In the genomic region with DNA sequence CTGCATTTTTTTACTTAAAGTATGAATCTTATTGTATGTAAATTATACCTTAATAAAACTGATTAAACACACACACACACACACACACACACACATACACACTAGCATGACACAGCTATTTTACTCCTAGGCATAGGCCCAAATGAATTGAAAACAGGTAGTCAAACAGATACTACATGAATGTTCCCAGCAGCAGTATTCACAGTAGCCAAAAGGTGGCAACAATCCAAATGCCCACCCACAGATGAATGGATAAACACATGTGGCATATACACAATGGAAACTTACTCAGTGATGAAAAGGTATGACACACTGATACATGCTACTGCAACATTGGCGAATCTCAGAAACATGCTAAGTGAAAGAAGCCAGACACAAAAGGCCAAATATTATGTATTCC, we compare ENCODE assay signal across 14 cellular contexts.
DNase-seq lines count a peak whose midpoint lies in the region; ATAC-seq and TF ChIP-seq lines count a peak whose summit lies in the region.
"Had no signal": no experiment of that assay in that cellular context is flagged by ENCODE, and none has a peak within 500 bp of the region (broad histone marks: within the 10 kb centered on the region; RNA-seq: fewer than 3 reads in every experiment).

No MANE protein-coding gene starts in this region.

- H2AFZ ChIP-seq in MM.1S (ENCODE audit: low read length), result no peak overlapping the region

- DNase-seq in activated CD4-positive, alpha-beta memory T cell treated with anti-CD3 and anti-CD28 coated beads for 36 hours, result peak; percentile 41
- DNase-seq in activated CD4-positive, alpha-beta memory T cell treated with anti-CD3 and anti-CD28 coated beads, Interleukin-2, amount 10 ng/mL, durations not matched to agents 7 days and 5 days, result no peak
- DNase-seq in MM.1S (peak; percentile 11), dermis microvascular lymphatic vessel endothelial cell (ENCODE audit: low read depth in 2 of 2) (peak; percentile 42 to 58), posterior vena cava (ENCODE audit: low spot score) (no peak), uterus (no peak), upper lobe of right lung (no peak)
- peak; percentile 1 for DNase-seq in stimulated activated CD4-positive, alpha-beta T cell treated with anti-CD3 and anti-CD28 coated beads, Interleukin-2, amount 100 ng/mL, for 48 hours
- DNase-seq: activated CD4-positive, CD25-positive, alpha-beta regulatory T cell treated with anti-CD3 and anti-CD28 coated beads, Interleukin-2, amount 50 U/mL, for 72 hours; left ventricle myocardium inferior; NCI-H187; NK-92 treated with Interleukin-12 subunit alpha and Interleukin-12 subunit beta, amount 100 ng/mL, for 24 hours; small intestine had no signal

- no peak for TF ChIP-seq POLR2A in uterus (IDR thresholded peaks at IDR 0.05)

- H3K27me3 Mint-ChIP-seq in activated CD4-positive, alpha-beta memory T cell treated with anti-CD3 and anti-CD28 coated beads for 36 hours, result no peaks in the 10 kb centered on the region
- H3K27me3 Mint-ChIP-seq in activated CD4-positive, alpha-beta memory T cell treated with anti-CD3 and anti-CD28 coated beads, Interleukin-2, amount 10 ng/mL, durations not matched to agents 7 days and 5 days, result no peaks in the 10 kb centered on the region

- peaks cover 2% of the 10 kb centered on the region for H3K36me3 Mint-ChIP-seq in activated CD4-positive, alpha-beta memory T cell treated with anti-CD3 and anti-CD28 coated beads for 36 hours
- no peaks in the 10 kb centered on the region for H3K36me3 Mint-ChIP-seq in activated CD4-positive, alpha-beta memory T cell treated with anti-CD3 and anti-CD28 coated beads, Interleukin-2, amount 10 ng/mL, durations not matched to agents 7 days and 5 days (ENCODE audit: low read depth)

- H3K27ac ChIP-seq in MM.1S (ENCODE audit: low read length), result no peak overlapping the region
- no peak overlapping the region for H3K27ac ChIP-seq in uterus
- no peak overlapping the region for H3K27ac ChIP-seq in upper lobe of right lung
- H3K27ac ChIP-seq: left ventricle myocardium inferior had no signal

- no peaks in the 10 kb centered on the region for H3K9me3 ChIP-seq in MM.1S (replicated peaks; ENCODE audit: insufficient read depth, low read length)
- H3K9me3 ChIP-seq in uterus, result no peaks in the 10 kb centered on the region
- H3K9me3 ChIP-seq in upper lobe of right lung, result no peaks in the 10 kb centered on the region

- H3K4me3 ChIP-seq in MM.1S (ENCODE audit: low read length) (no peak overlapping the region), uterus (no peak overlapping the region), upper lobe of right lung (no peak overlapping the region)
- H3K4me3 ChIP-seq: left ventricle myocardium inferior had no signal

- POLR2A ChIA-PET in activated CD4-positive, alpha-beta memory T cell treated with anti-CD3 and anti-CD28 coated beads for 36 hours (lab: Charles Lee), result no interaction called here
- POLR2A ChIA-PET in activated CD4-positive, alpha-beta memory T cell treated with anti-CD3 and anti-CD28 coated beads, Interleukin-2, amount 10 ng/mL, durations not matched to agents 7 days and 5 days (lab: Charles Lee), result no interaction called here

- H3K27me3 ChIP-seq in MM.1S (replicated peaks; ENCODE audit: insufficient read depth, low read length) (no peaks in the 10 kb centered on the region), uterus (no peaks in the 10 kb centered on the region), upper lobe of right lung (no peaks in the 10 kb centered on the region)

- H3K9ac ChIP-seq in MM.1S (ENCODE audit: low read length), result no peak overlapping the region

- H3K27ac Mint-ChIP-seq in activated CD4-positive, alpha-beta memory T cell treated with anti-CD3 and anti-CD28 coated beads for 36 hours, result no peak overlapping the region
- H3K27ac Mint-ChIP-seq in activated CD4-positive, alpha-beta memory T cell treated with anti-CD3 and anti-CD28 coated beads, Interleukin-2, amount 10 ng/mL, durations not matched to agents 7 days and 5 days, result no peak overlapping the region

- CTCF ChIA-PET in activated CD4-positive, alpha-beta memory T cell treated with anti-CD3 and anti-CD28 coated beads for 36 hours (lab: Charles Lee), result no interaction called here
- CTCF ChIA-PET in activated CD4-positive, alpha-beta memory T cell treated with anti-CD3 and anti-CD28 coated beads, Interleukin-2, amount 10 ng/mL, durations not matched to agents 7 days and 5 days (lab: Charles Lee), result no interaction called here

- H4K20me1 ChIP-seq in MM.1S (ENCODE audit: insufficient read depth, low read length), result no peaks in the 10 kb centered on the region

- H3K4me1 ChIP-seq in MM.1S (ENCODE audit: low read length) (no peaks in the 10 kb centered on the region), uterus (no peaks in the 10 kb centered on the region), upper lobe of right lung (no peaks in the 10 kb centered on the region)
- H3K4me1 ChIP-seq: left ventricle myocardium inferior had no signal

- H3K36me3 ChIP-seq in MM.1S (replicated peaks; ENCODE audit: insufficient read depth, low read length), result no peaks in the 10 kb centered on the region
- H3K36me3 ChIP-seq in uterus, result no peaks in the 10 kb centered on the region
- no peaks in the 10 kb centered on the region for H3K36me3 ChIP-seq in upper lobe of right lung
- H3K36me3 ChIP-seq: left ventricle myocardium inferior had no signal

- no peak overlapping the region for H3K4me3 Mint-ChIP-seq in activated CD4-positive, alpha-beta memory T cell treated with anti-CD3 and anti-CD28 coated beads for 36 hours
- H3K4me3 Mint-ChIP-seq in activated CD4-positive, alpha-beta memory T cell treated with anti-CD3 and anti-CD28 coated beads, Interleukin-2, amount 10 ng/mL, durations not matched to agents 7 days and 5 days, result no peak overlapping the region
- H3K4me3 Mint-ChIP-seq: neural crest cell had no signal

- H3K4me2 ChIP-seq in MM.1S (ENCODE audit: low read depth, low read length), result no peak overlapping the region

- intact Hi-C loops in activated CD4-positive, alpha-beta memory T cell treated with anti-CD3 and anti-CD28 coated beads for 36 hours (cut with micrococcal nuclease), result no loop called here
- intact Hi-C loops in posterior vena cava (cut with DNase I), result no loop called here
- intact Hi-C loops in uterus (cut with DNase I; ENCODE audit: low total_unique reads), result no loop called here
- intact Hi-C loops in upper lobe of right lung (cut with DNase I), result no loop called here

- H3K4me1 Mint-ChIP-seq in activated CD4-positive, alpha-beta memory T cell treated with anti-CD3 and anti-CD28 coated beads for 36 hours (ENCODE audit: low read depth), result no peaks in the 10 kb centered on the region
- no peaks in the 10 kb centered on the region for H3K4me1 Mint-ChIP-seq in activated CD4-positive, alpha-beta memory T cell treated with anti-CD3 and anti-CD28 coated beads, Interleukin-2, amount 10 ng/mL, durations not matched to agents 7 days and 5 days
- H3K4me1 Mint-ChIP-seq: neural crest cell had no signal

- no peaks in the 10 kb centered on the region for H3K9me2 ChIP-seq in MM.1S (replicated peaks; ENCODE audit: insufficient read depth, low read length)

- no peaks in the 10 kb centered on the region for H3F3A ChIP-seq in MM.1S (ENCODE audit: insufficient read depth, low read length)

- H3K79me2 ChIP-seq in MM.1S (ENCODE audit: low read length), result no peaks in the 10 kb centered on the region

- ATAC-seq in upper lobe of right lung, result no peak

- peaks cover 4% of the 10 kb centered on the region for H3K9me3 Mint-ChIP-seq in activated CD4-positive, alpha-beta memory T cell treated with anti-CD3 and anti-CD28 coated beads for 36 hours
- peaks cover 2% of the 10 kb centered on the region for H3K9me3 Mint-ChIP-seq in activated CD4-positive, alpha-beta memory T cell treated with anti-CD3 and anti-CD28 coated beads, Interleukin-2, amount 10 ng/mL, durations not matched to agents 7 days and 5 days

- peak; percentile 5; the same call in 1 of the 2 replicates for TF ChIP-seq CTCF in MM.1S (IDR thresholded peaks at IDR 0.05; ENCODE audit: low read length)
- no peak for TF ChIP-seq CTCF in uterus (IDR thresholded peaks at IDR 0.05)
- no peak for TF ChIP-seq CTCF in upper lobe of right lung (IDR thresholded peaks at IDR 0.05)

Comparison
In these comparisons a context has a peak if more than half of its experiments do, and no peak if none do; other contexts are left out.
1. DNase-seq: peak in activated CD4-positive, alpha-beta memory T cell treated with anti-CD3 and anti-CD28 coated beads for 36 hours (single experiment), MM.1S (single experiment), dermis microvascular lymphatic vessel endothelial cell (2 of 2) and stimulated activated CD4-positive, alpha-beta T cell treated with anti-CD3 and anti-CD28 coated beads, Interleukin-2, amount 100 ng/mL, for 48 hours (2 of 2); none in activated CD4-positive, alpha-beta memory T cell treated with anti-CD3 and anti-CD28 coated beads, Interleukin-2, amount 10 ng/mL, durations not matched to agents 7 days and 5 days (single experiment), posterior vena cava (single experiment), uterus (0 of 2) and upper lobe of right lung (single experiment).